ENCODE assay signal across 8 cellular contexts in the genomic region with DNA sequence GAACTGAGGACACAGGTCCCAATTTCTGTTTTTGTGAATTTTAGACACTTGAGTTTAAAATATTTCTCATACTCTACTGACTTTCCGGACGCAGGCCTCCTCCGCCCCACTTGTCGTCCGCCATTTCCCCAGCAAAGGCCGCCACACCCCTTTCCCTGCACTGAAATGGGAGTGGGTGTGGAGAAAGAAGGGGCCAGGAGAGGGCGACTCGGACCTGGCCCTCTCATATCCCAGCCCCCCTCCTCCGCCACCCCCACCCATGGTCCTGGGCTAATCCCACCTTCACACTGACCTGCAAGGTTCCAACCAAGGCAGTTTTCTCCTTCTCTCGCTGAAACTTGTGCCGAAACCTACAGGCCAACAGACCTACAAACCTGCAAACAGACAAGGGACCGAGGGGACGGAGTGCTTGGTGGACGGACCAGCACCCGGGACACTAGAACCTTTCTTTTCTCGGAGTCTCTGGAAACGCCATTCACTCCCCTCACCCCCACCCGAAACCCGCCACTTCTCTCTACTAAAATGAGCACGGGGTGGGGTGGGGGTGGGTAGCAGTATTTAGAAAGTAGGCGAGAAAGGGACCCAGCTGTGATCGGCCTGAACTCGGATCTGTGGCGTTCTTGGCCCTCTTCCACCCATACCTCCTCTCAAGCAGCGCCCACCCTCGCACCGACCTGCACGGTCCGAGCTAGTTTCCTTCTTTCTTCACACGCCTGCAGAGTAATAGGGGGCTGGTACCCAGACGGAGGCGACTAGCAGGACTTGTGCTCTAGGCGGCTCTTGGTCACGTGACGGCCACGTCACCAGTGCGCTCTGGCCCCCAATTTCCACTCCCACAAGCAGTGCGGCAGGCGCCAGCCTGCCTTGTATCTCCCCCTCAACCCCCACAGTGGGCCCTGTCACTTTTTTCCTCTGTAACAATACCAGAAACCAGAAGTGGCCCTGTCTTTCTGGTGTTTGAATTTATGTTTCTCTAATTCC. TPM values are rescaled to one million over a fixed set of nuclear protein-coding genes. Genes with fewer than 3 reads are reported as not detected.
DNase-seq lines count a peak whose midpoint lies in the region; ATAC-seq and TF ChIP-seq lines count a peak whose summit lies in the region.

A gene (minus strand): TSS at position 790 of the 981 bp plus-strand sequence. CDS start 1,380 bp downstream, outside the sequence.

- peak; percentile 93 for ATAC-seq in GM19023 (IDR thresholded peaks at IDR 0.05; ENCODE audit: unreplicated experiment)
- ATAC-seq in HG03280 (IDR thresholded peaks at IDR 0.05; ENCODE audit: unreplicated experiment): peak; percentile 94
- ATAC-seq in lung (ENCODE audit: insufficient read depth, low FRiP score): peak; percentile 80

- no peaks in the 10 kb centered on the region for H3K9me3 ChIP-seq in ectodermal cell (ENCODE audit: control insufficient read depth, low read length)
- H3K9me3 ChIP-seq in lung (ENCODE audit: control insufficient read depth in 2 of 2, insufficient read depth in 1 of 2, low read length in 1 of 2): peaks cover 0 to 2% of the 10 kb centered on the region in 2 donors

- DNase-seq in AML-193 (lab: John Stamatoyannopoulos, UW) (peak; percentile 52 to 60), NCI-H460 (ENCODE audit: extremely low read depth, low read depth) (peak; percentile 68), lung (ENCODE audit: low spot score) (peak; percentile 70)
- DNase-seq in activated CD4-positive, alpha-beta T cell treated with anti-CD3 and anti-CD28 coated beads, Interleukin-2, amount 50 U/mL, for 1 hour: peak; percentile 67
- DNase-seq in stimulated activated CD4-positive, alpha-beta T cell treated with anti-CD3 and anti-CD28 coated beads, TNF-alpha, amount 100 ng/mL, for 48 hours (ENCODE audit: low read depth in 3 of 3): peak; percentile 36 to 56 (median 48)

- H3K27ac ChIP-seq in ectodermal cell (ENCODE audit: insufficient read depth, low read depth, low read length, poor library complexity, severe bottlenecking) (peak within 1 kb of the TSS; percentile 50), lung (ENCODE audit: low read depth in 1 of 2, low read length in 1 of 2) (peak within 1 kb of the TSS; percentile 76 to 86)

- H3K36me3 ChIP-seq in ectodermal cell (ENCODE audit: control insufficient read depth, insufficient read depth, low read length) (no peaks in the 10 kb centered on the region), lung (ENCODE audit: control insufficient read depth in 2 of 2, insufficient read depth in 2 of 2, low read length in 2 of 2) (no peaks in the 10 kb centered on the region)

- H3K4me1 ChIP-seq in ectodermal cell (ENCODE audit: control insufficient read depth, insufficient read depth, low read length) (peaks cover 5% of the 10 kb centered on the region), lung (ENCODE audit: control insufficient read depth in 2 of 2, insufficient read depth in 2 of 2, low read length in 2 of 2) (peaks cover 0 to 2% of the 10 kb centered on the region in 2 donors)

- H3K27me3 ChIP-seq in ectodermal cell (ENCODE audit: control insufficient read depth, insufficient read depth, low read length, poor library complexity, severe bottlenecking) (no peaks in the 10 kb centered on the region), lung (ENCODE audit: control insufficient read depth, insufficient read depth) (no peaks in the 10 kb centered on the region)

- no peak for TF ChIP-seq CTCF in lung (IDR thresholded peaks at IDR 0.05; ENCODE audit: control extremely low read depth, extremely low read depth)

- 0 to 2% methylated on average over 24 to 31 of the region's 39 CpGs for WGBS in ectodermal cell, 2 experiments
- WGBS in lung, 2 donors: 0 to 32% methylated on average over 21 to 39 of the region's 39 CpGs

- H3K4me3 ChIP-seq in ectodermal cell (ENCODE audit: insufficient read depth, low read depth, low read length): peak within 1 kb of the TSS; percentile 60
- H3K4me3 ChIP-seq in lung: peak within 1 kb of the TSS; percentile 74

RNA-seq across cellular contexts. Expression of the gene that starts here (rescaled TPM):
- total RNA-seq in NCI-H460 (2014; rRNA removed; shearing (Covaris generic)): 52.8 and 59.6 TPM in 2 replicates
- polyA plus RNA-seq in NCI-H460 (2014; cell fraction: nucleus; rRNA removed): 43.6 and 50.0 TPM in 2 replicates
- 50.4 TPM for polyA plus RNA-seq in ectodermal cell (2013, experiment 1 of 4)
- 58.2 TPM for polyA plus RNA-seq in ectodermal cell (2013, experiment 2 of 4)
- 39.8 TPM for polyA plus RNA-seq in ectodermal cell (2013, experiment 3 of 4)
- polyA plus RNA-seq in ectodermal cell (2013, experiment 4 of 4): 51.9 TPM
- total RNA-seq in lung: 10 to 100 TPM; 40.1 to 51.8 TPM
- polyA plus RNA-seq in lung: 10 to 100 TPM; 26.5 to 32.3 TPM

Comparison
In these comparisons a context has a peak if more than half of its experiments do, and no peak if none do; other contexts are left out.
1. Peak in every context shown above with its lines: DNase-seq, ATAC-seq, H3K4me3 ChIP-seq and H3K27ac ChIP-seq.